Comparison of ENCODE assay signal across 8 cellular contexts in genomic region chr17:38825762-38826247, GRCh38. TPM values are rescaled to one million over a fixed set of nuclear protein-coding genes. Genes with fewer than 3 reads are reported as not detected.
DNase-seq lines count a peak whose midpoint lies in the region; ATAC-seq and TF ChIP-seq lines count a peak whose summit lies in the region.

No MANE protein-coding gene starts in this region.

- peaks cover 30% of the 10 kb centered on the region for H3K4me1 Mint-ChIP-seq in CD8-positive, alpha-beta T cell (ENCODE audit: low read depth)
- peaks cover 24% of the 10 kb centered on the region for H3K4me1 Mint-ChIP-seq in osteocyte (ENCODE audit: unreplicated experiment)

- TF ChIP-seq CTCF in CD8-positive, alpha-beta T cell (IDR thresholded peaks at IDR 0.05): no peak
- TF ChIP-seq CTCF in Peyer's patch (IDR thresholded peaks at IDR 0.05) (no peak), epithelial cell of esophagus (IDR thresholded peaks at IDR 0.05; ENCODE audit: insufficient read depth, low read depth, low read length, missing control alignments) (no peak), osteocyte (IDR thresholded peaks at IDR 0.05) (no peak)

- no peaks in the 10 kb centered on the region for H3K9me3 Mint-ChIP-seq in CD8-positive, alpha-beta T cell
- H3K9me3 Mint-ChIP-seq in osteocyte (ENCODE audit: unreplicated experiment): no peaks in the 10 kb centered on the region

- POLR2A ChIA-PET in CD8-positive, alpha-beta T cell (lab: Charles Lee): interaction anchor here (0.6 to 1.5 kb wide), 7 partner anchors 19 to 97 kb away, joined by 3 to 18 read pairs (median 4); partner anchors contain the start of genes LASP1, PSMB3 and RPL23

- CTCF ChIA-PET in CD8-positive, alpha-beta T cell (lab: Charles Lee): interaction anchor here (1.3 kb wide), 1 partner anchor 76 kb away, joined by 6 read pairs; no protein-coding TSS in a partner anchor

- peak overlapping the region; percentile 99 for H3K4me3 Mint-ChIP-seq in CD8-positive, alpha-beta T cell
- H3K4me3 Mint-ChIP-seq in osteocyte (ENCODE audit: unreplicated experiment): peak overlapping the region; percentile 98

- H3K36me3 ChIP-seq in CD8-positive, alpha-beta T cell (ENCODE audit: insufficient read depth, low read length): peaks cover 2% of the 10 kb centered on the region
- peaks cover 0 to 11% (median 0%) of the 10 kb centered on the region in 3 donors for H3K36me3 ChIP-seq in Peyer's patch

- intact Hi-C loops in CD8-positive, alpha-beta T cell (cut with DNase I, micrococcal nuclease): loop anchor here (1.0 to 5.0 kb wide), 7 partner anchors 27 to 1101 kb away; partner anchors contain the start of genes PIP4K2B (in 2 of the 2), PSMB3 (in 2 of the 2), RPL23 (in 2 of the 2) and LRRC3C (in 1 of the 2)

- H3K9me3 ChIP-seq in CD8-positive, alpha-beta T cell (ENCODE audit: low read length): no peaks in the 10 kb centered on the region
- no peaks in the 10 kb centered on the region for H3K9me3 ChIP-seq in Peyer's patch

- peak overlapping the region; percentile 97 for H3K27ac ChIP-seq in CD8-positive, alpha-beta T cell (ENCODE audit: low read depth, low read length)
- H3K27ac ChIP-seq in Peyer's patch: peak overlapping the region; percentile 94 to 99 (median 96)

- no peaks in the 10 kb centered on the region for H3K27me3 ChIP-seq in CD8-positive, alpha-beta T cell (ENCODE audit: insufficient read depth, low read length)
- H3K27me3 ChIP-seq in Peyer's patch: no peaks in the 10 kb centered on the region

- peak overlapping the region; percentile 88 for H3K4me3 ChIP-seq in CD8-positive, alpha-beta T cell (ENCODE audit: low read depth, low read length)
- H3K4me3 ChIP-seq in Peyer's patch: peak overlapping the region; percentile 60 to 96 (median 83)
- H3K4me3 ChIP-seq in epithelial cell of esophagus (ENCODE audit: low read length): peak overlapping the region; percentile 99

- H3K36me3 Mint-ChIP-seq in CD8-positive, alpha-beta T cell: peaks cover 22% of the 10 kb centered on the region
- H3K36me3 Mint-ChIP-seq in osteocyte (ENCODE audit: unreplicated experiment): peaks cover 3% of the 10 kb centered on the region

- no peak for TF ChIP-seq POLR2A in Peyer's patch (IDR thresholded peaks at IDR 0.05)

- no peaks in the 10 kb centered on the region for H3K27me3 Mint-ChIP-seq in CD8-positive, alpha-beta T cell (ENCODE audit: low read depth)
- H3K27me3 Mint-ChIP-seq in osteocyte (ENCODE audit: unreplicated experiment): peaks cover 4% of the 10 kb centered on the region

- DNase-seq in CD8-positive, alpha-beta T cell: no peak
- DNase-seq in Peyer's patch: no peak
- DNase-seq in epithelial cell of esophagus (ENCODE audit: low read depth): no peak
- no peak for DNase-seq in osteocyte (ENCODE audit: extremely low spot score, unreplicated experiment)
- no peak for DNase-seq in HPDE6-E6E7 (ENCODE audit: extremely low spot score)
- no peak for DNase-seq in NCI-H2171 (lab: John Stamatoyannopoulos, UW)
- DNase-seq in LoVo (ENCODE audit: low spot score): no peak
- DNase-seq in NAMALWA (ENCODE audit: low spot score): no peak

- peak overlapping the region; percentile 100 for H3K27ac Mint-ChIP-seq in CD8-positive, alpha-beta T cell
- peak overlapping the region; percentile 100 for H3K27ac Mint-ChIP-seq in osteocyte (ENCODE audit: unreplicated experiment)

- peaks cover 23% of the 10 kb centered on the region for H3K4me1 ChIP-seq in CD8-positive, alpha-beta T cell (ENCODE audit: insufficient read depth, low read length)
- peaks cover 0 to 13% (median 6%) of the 10 kb centered on the region in 4 donors for H3K4me1 ChIP-seq in Peyer's patch

- ATAC-seq in CD8-positive, alpha-beta T cell: no peak

RNA-seq across cellular contexts. Expression of gene CWC25, which starts 0.7 kb away (rescaled TPM):
- 10 to 100 TPM; 80.3 to 87.5 TPM for total RNA-seq in CD8-positive, alpha-beta T cell
- total RNA-seq in Peyer's patch (100 to 1,000 TPM in 1 of 4 donors, 10 to 100 TPM in 3; 49.4 to 106 (median 56.5) TPM), osteocyte (16.5 and 17.2 TPM in 2 replicates)

RNA-seq across cellular contexts. Expression of gene PIP4K2B, which starts 26.4 kb away (rescaled TPM):
- 10 to 100 TPM in 1 of 2 experiments, 1 to 10 TPM in 1; 9.9 to 13.0 TPM for total RNA-seq in CD8-positive, alpha-beta T cell
- total RNA-seq in Peyer's patch (10 to 100 TPM; 16.7 to 61.9 (median 22.8) TPM), osteocyte (70.2 and 77.4 TPM in 2 replicates)

RNA-seq across cellular contexts. Expression of gene RPL23, which starts 27.7 kb away (rescaled TPM):
- 1,000 to 10,000 TPM; 2,036 to 2,052 TPM for total RNA-seq in CD8-positive, alpha-beta T cell
- total RNA-seq in Peyer's patch (1,000 to 10,000 TPM in 1 of 4 donors, 100 to 1,000 TPM in 3; 347 to 1,233 (median 540) TPM), osteocyte (1,245 and 1,310 TPM in 2 replicates)

RNA-seq across cellular contexts. Expression of gene LASP1, which starts 44.1 kb away (rescaled TPM):
- 10 to 100 TPM; 51.6 to 57.1 TPM for total RNA-seq in CD8-positive, alpha-beta T cell
- total RNA-seq in Peyer's patch (100 to 1,000 TPM; 166 to 654 (median 590) TPM), osteocyte (402 and 409 TPM in 2 replicates)
